In genomic region chr7:135169936-135170222, GRCh38 we compare ENCODE assay signal across 8 cellular contexts. TPM values are rescaled to one million over a fixed set of nuclear protein-coding genes. Genes with fewer than 3 reads are reported as not detected.
DNase-seq lines count a peak whose midpoint lies in the region; ATAC-seq and TF ChIP-seq lines count a peak whose summit lies in the region.

No MANE protein-coding gene starts in this region.

- 1 to 5% (median 4%) methylated on average over 9 of the region's 9 CpGs for WGBS in adipose tissue, 3 donors
- 1% methylated on average over 9 of the region's 9 CpGs for WGBS in liver

- H3K36me3 ChIP-seq in liver (ENCODE audit: control insufficient read depth in 4 of 4, insufficient read depth in 3 of 4, low read depth in 1 of 4, low read length in 3 of 4) (peaks cover 0 to 17% (median 9%) of the 10 kb centered on the region in 4 donors), upper lobe of right lung (peaks cover 33% of the 10 kb centered on the region)

- no peaks in the 10 kb centered on the region for H3K9me3 ChIP-seq in liver (ENCODE audit: control insufficient read depth in 4 of 4, low read length in 3 of 4)
- H3K9me3 ChIP-seq in upper lobe of right lung = no peaks in the 10 kb centered on the region

- H3K9ac ChIP-seq in liver (ENCODE audit: low read depth in 1 of 2, low read length in 2 of 2) = peak overlapping the region; percentile 83 to 92

- TF ChIP-seq RAD21 in liver (IDR thresholded peaks at IDR 0.05) = no peak

- H3K4me3 ChIP-seq in liver (ENCODE audit: low read depth in 1 of 3, low read length in 3 of 3) (peak overlapping the region; percentile 69 to 87 (median 81)), upper lobe of right lung (peak overlapping the region; percentile 94)

- in situ Hi-C loops in G401 (cut with HindIII; ENCODE audit: low sequenced_read_pairs) = no loop called here

- H3K4me1 ChIP-seq in liver (ENCODE audit: control insufficient read depth in 4 of 4, insufficient read depth in 4 of 4, low read length in 3 of 4) (peaks cover 2 to 44% (median 25%) of the 10 kb centered on the region in 4 donors), upper lobe of right lung (peaks cover 45% of the 10 kb centered on the region)

- H3K27me3 ChIP-seq in liver (ENCODE audit: control insufficient read depth in 4 of 4, insufficient read depth in 4 of 4, low read length in 3 of 4) (no peaks in the 10 kb centered on the region), upper lobe of right lung (no peaks in the 10 kb centered on the region)

- TF ChIP-seq CTCF in liver (IDR thresholded peaks at IDR 0.05; ENCODE audit: low read depth, low read length, missing input control) (no peak), upper lobe of right lung (IDR thresholded peaks at IDR 0.05) (no peak)

- DNase-seq in GF-D8 (lab: John Stamatoyannopoulos, UW) (peak; percentile 32), upper lobe of right lung (no peak), G401 (ENCODE audit: low spot score) (no peak), islet precursor cell (no peak)

- peak overlapping the region; percentile 60 for H3K27ac ChIP-seq in adipose tissue (ENCODE audit: low read depth, low read length)
- peak overlapping the region; percentile 94 to 99 for H3K27ac ChIP-seq in liver (ENCODE audit: low read depth in 1 of 2, low read length in 2 of 2)
- peak overlapping the region; percentile 99 for H3K27ac ChIP-seq in upper lobe of right lung

- ATAC-seq in HG03280 (IDR thresholded peaks at IDR 0.05; ENCODE audit: unreplicated experiment) (peak; percentile 10), upper lobe of right lung (no peak), GM21528 (IDR thresholded peaks at IDR 0.05; ENCODE audit: low FRiP score, unreplicated experiment) (no peak)

- intact Hi-C loops in upper lobe of right lung (cut with DNase I) = loop anchor here (10.0 kb wide), 2 partner anchors 185 to 215 kb away; partner anchors contain the start of gene AGBL3

TF ChIP-seq in liver, 16 proteins besides CTCF, POLR2A, EP300 and RAD21:
- TF ChIP-seq TAF1 (conservative IDR thresholded peaks at IDR 0.05) (no peak), FOXA1 (IDR thresholded peaks at IDR 0.05) (no peak), EGR1 (IDR thresholded peaks at IDR 0.05; ENCODE audit: low read depth in 2 of 2) (no peak)

RNA-seq across cellular contexts. Expression of gene CYREN, which starts 0.6 kb away (rescaled TPM):
- polyA plus RNA-seq in adipose tissue (10 to 100 TPM; 16.4 to 27.6 (median 26.3) TPM), liver (10 to 100 TPM; 13.2 to 14.0 TPM)
- total RNA-seq in liver (10 to 100 TPM; 18.1 to 20.3 TPM), upper lobe of right lung (39.3 TPM)
- total RNA-seq in G401 (2014; rRNA removed; shearing (Covaris generic)) = 65.5 and 72.8 TPM in 2 replicates

RNA-seq across cellular contexts. Expression of gene TMEM140, which starts 22.0 kb away (rescaled TPM):
- polyA plus RNA-seq in adipose tissue = 10 to 100 TPM in 2 of 3 donors, 1 to 10 TPM in 1; 6.2 to 26.2 (median 14.7) TPM
- 10 to 100 TPM; 22.3 to 34.3 TPM for total RNA-seq in liver
- 10 to 100 TPM; 22.6 to 29.3 TPM for polyA plus RNA-seq in liver
- total RNA-seq in upper lobe of right lung = 31.2 TPM
- not detected in 2 replicates for total RNA-seq in G401 (2014; rRNA removed; shearing (Covaris generic))

RNA-seq across cellular contexts. Expression of gene WDR91, which starts 41.4 kb away (rescaled TPM):
- polyA plus RNA-seq in adipose tissue (10 to 100 TPM in 1 of 3 donors, 1 to 10 TPM in 2; 7.3 to 18.4 (median 7.9) TPM), liver (1 to 10 TPM; 5.8 to 6.6 TPM)
- total RNA-seq in liver (10 to 100 TPM; 11.8 to 19.0 TPM), upper lobe of right lung (30.0 TPM)
- 9.9 and 16.9 TPM in 2 replicates for total RNA-seq in G401 (2014; rRNA removed; shearing (Covaris generic))

Comparison
In these comparisons a context has a peak if more than half of its experiments do, and no peak if none do; other contexts are left out.
1. RNA of gene TMEM140, which starts 22.0 kb away (total RNA-seq): 22.3 to 34.3 TPM in liver and 31.2 TPM in upper lobe of right lung (single experiment); not detected in G401; every median in the first group is over 10 times any median in the second.
2. Peak in every context shown above with its lines, with median percentiles within 50 percentile points of each other: H3K27ac ChIP-seq.